Comparison of ENCODE assay signal across 5 cellular contexts in the genomic region with DNA sequence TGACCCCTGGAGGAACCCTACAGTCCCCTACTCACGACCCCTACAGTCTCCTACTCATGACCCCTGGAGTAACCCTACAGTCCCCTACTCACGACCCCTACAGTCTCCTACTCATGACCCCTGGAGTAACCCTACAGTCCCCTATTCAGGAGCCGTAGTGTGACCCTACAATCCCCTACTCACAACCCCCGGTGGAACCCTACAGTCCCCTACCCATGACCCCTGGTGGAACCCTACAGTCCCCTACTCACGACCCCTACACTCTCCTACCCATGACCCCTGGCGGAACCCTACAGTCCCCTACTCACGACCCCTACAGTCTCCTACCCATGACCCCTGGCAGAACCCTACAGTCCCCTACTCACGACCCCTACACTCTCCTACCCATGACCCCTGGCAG. TPM values are rescaled to one million over a fixed set of nuclear protein-coding genes. Genes with fewer than 3 reads are reported as not detected.
"Had no signal": no experiment of that assay in that cellular context is flagged by ENCODE, and none has a peak within 500 bp of the region (broad histone marks: within the 10 kb centered on the region; RNA-seq: fewer than 3 reads in every experiment).

No MANE protein-coding gene starts in this region.

RNA-seq across cellular contexts. Expression of gene CSF2RA, which starts 29.0 kb away (rescaled TPM):
- total RNA-seq: activated B cell treated with CpG ODN at 0.5 μM for 24 hours; activated CD8-positive, alpha-beta memory T cell treated with anti-CD3 and anti-CD28 coated beads for 36 hours; activated CD8-positive, alpha-beta memory T cell treated with anti-CD3 and anti-CD28 coated beads, Interleukin-2, amount 10 ng/mL, durations not matched to agents 7 days and 5 days; activated CD8-positive, alpha-beta T cell treated with anti-CD3 and anti-CD28 coated beads for 36 hours; activated CD8-positive, alpha-beta T cell treated with anti-CD3 and anti-CD28 coated beads, Interleukin-2, amount 10 ng/mL, durations not matched to agents 7 days and 5 days had no signal

RNA-seq across cellular contexts. Expression of gene IL3RA, which starts 39.0 kb away (rescaled TPM):
- total RNA-seq: activated CD8-positive, alpha-beta memory T cell treated with anti-CD3 and anti-CD28 coated beads for 36 hours; activated CD8-positive, alpha-beta T cell treated with anti-CD3 and anti-CD28 coated beads for 36 hours had no signal
